In genomic region chrX:136879001-136879667, GRCh38 we compare ENCODE assay signal across 1 cellular context.
TF ChIP-seq lines count a peak whose summit lies in the region.

No MANE protein-coding gene starts in this region.

TF ChIP-seq in liver, 16 proteins besides CTCF, POLR2A, EP300 and RAD21 (continued from another document):
- TF ChIP-seq ZBTB33 (IDR thresholded peaks at IDR 0.05) (no peak), JUND (IDR thresholded peaks at IDR 0.05) (no peak), ATF3 (IDR thresholded peaks at IDR 0.05) (no peak), HNF4G (IDR thresholded peaks at IDR 0.05) (no peak), FOXA1 (IDR thresholded peaks at IDR 0.05) (no peak), NR2F2 (IDR thresholded peaks at IDR 0.05) (no peak), FOXA2 (IDR thresholded peaks at IDR 0.05) (no peak), YY1 (IDR thresholded peaks at IDR 0.05) (no peak), REST (IDR thresholded peaks at IDR 0.05) (no peak), SP1 (IDR thresholded peaks at IDR 0.05) (no peak), EGR1 (IDR thresholded peaks at IDR 0.05; ENCODE audit: low read depth in 2 of 2) (no peak), HNF4A (conservative IDR thresholded peaks at IDR 0.05) (no peak), MAX (IDR thresholded peaks at IDR 0.05) (no peak), TAF1 (conservative IDR thresholded peaks at IDR 0.05) (no peak), RXRA (IDR thresholded peaks at IDR 0.05) (no peak)
TF ChIP-seq in liver: peak in this region for 0.
